ENCODE assay signal across 8 cellular contexts in genomic region chr12:53324113-53324778, GRCh38.
A peak's percentile ranks its signal among the peaks of the same experiment; 100 is the strongest.
DNase-seq lines count a peak whose midpoint lies in the region; ATAC-seq and TF ChIP-seq lines count a peak whose summit lies in the region.

No MANE protein-coding gene starts in this region.

- H3K36me3 ChIP-seq in HEK293 (ENCODE audit: control insufficient read depth in 2 of 2, insufficient read depth in 1 of 2, low read length in 2 of 2) (peaks cover 3 to 7% of the 10 kb centered on the region in 2 experiments; a peak in 2 of 3 replicates), iPS DF 6.9 (ENCODE audit: control insufficient read depth, insufficient read depth, low read length) (no peaks in the 10 kb centered on the region)

- ATAC-seq in HG03521 (IDR thresholded peaks at IDR 0.05; ENCODE audit: unreplicated experiment): no peak

- peaks cover 8% of the 10 kb centered on the region; the same call in 1 of the 2 replicates for H3K27me3 ChIP-seq in iPS DF 6.9 (ENCODE audit: control insufficient read depth, insufficient read depth, low read length)

- peak overlapping the region; percentile 54 for H3K4me3 ChIP-seq in HEK293 (ENCODE audit: low read depth, low read length)
- H3K4me3 ChIP-seq in iPS DF 6.9 (ENCODE audit: low read length): peak overlapping the region; percentile 46; the same call in 1 of the 2 replicates

- WGBS in iPS DF 6.9 (ENCODE audit: insufficient coverage, insufficient read length): no CpG with 5 or more reads among the region's 28 CpGs

- POLR2A ChIA-PET in HEK293 (lab: Yijun Ruan, JAX): interaction anchor here (1.0 to 3.0 kb wide), 14 partner anchors 11 to 245 kb away, joined by 3 to 16 read pairs (median 4); partner anchors contain the start of genes MAP3K12, PFDN5, SPRYD3 and TARBP2

- DNase-seq in CMK (ENCODE audit: low read depth) (peak; percentile 37), iPS DF 6.9 (ENCODE audit: low read depth, low spot score) (no peak), DMS 273 (lab: John Stamatoyannopoulos, UW; ENCODE audit: unreplicated experiment) (no peak)
- DNase-seq in activated naive CD4-positive, alpha-beta T cell treated with anti-CD3 and anti-CD28 coated beads, Interleukin-2, amount 50 U/mL, for 16 hours: peak; percentile 62
- DNase-seq in stimulated activated CD4-positive, alpha-beta T cell treated with anti-CD3 and anti-CD28 coated beads, Interleukin-12 subunit alpha, Interleukin-12 subunit beta, amount 100 ng/mL, for 4 hours: peak; percentile 50

- H3K27ac ChIP-seq in HEK293 (ENCODE audit: extremely low read depth, low read depth, low read length) (peak overlapping the region; percentile 86; the same call in 1 of the 2 replicates), iPS DF 6.9 (ENCODE audit: low read length) (no peak overlapping the region)

- CTCF ChIA-PET in HEK293 (lab: Yijun Ruan, JAX): interaction anchor here (0.6 to 12.7 kb wide), 13 partner anchors 19 to 912 kb away, joined by 3 to 156 read pairs (median 6); partner anchors contain the start of genes NPFF and TARBP2

- TF ChIP-seq POLR2A in Raji (IDR thresholded peaks at IDR 0.05; ENCODE audit: insufficient read depth, low read depth, low read length): peak; percentile 39; the same call in 1 of the 2 replicates

- TF ChIP-seq CTCF in HEK293 (tag by site-specific recombination; IDR thresholded peaks at IDR 0.05): no peak

- H3K9me3 ChIP-seq in HEK293 (ENCODE audit: control insufficient read depth, insufficient read depth, low read depth, low read length) (no peaks in the 10 kb centered on the region), iPS DF 6.9 (ENCODE audit: control insufficient read depth, insufficient read depth, low read length) (no peaks in the 10 kb centered on the region)

- H3K4me1 ChIP-seq in HEK293 (ENCODE audit: control insufficient read depth, insufficient read depth, low read length): no peaks in the 10 kb centered on the region
- H3K4me1 ChIP-seq in iPS DF 6.9 (ENCODE audit: control insufficient read depth, insufficient read depth, low read length): peaks cover 2% of the 10 kb centered on the region; the same call in 1 of the 2 replicates

TF ChIP-seq in HEK293, 187 proteins besides CTCF, POLR2A, EP300 and RAD21:
- TF ChIP-seq ZSCAN4 (tag by site-specific recombination; IDR thresholded peaks at IDR 0.05): no peak
- TF ChIP-seq ZNF518A (tag by site-specific recombination; conservative IDR thresholded peaks at IDR 0.05; ENCODE audit: low read depth): 0 out of 2 replicates have a peak, but pooled peaks have one; percentile 10
- peak; percentile 79 for TF ChIP-seq ZNF341 (tag by site-specific recombination; IDR thresholded peaks at IDR 0.05; ENCODE audit: low read depth)
- TF ChIP-seq EGR2 (tag by site-specific recombination; IDR thresholded peaks at IDR 0.05; ENCODE audit: low read depth): 0 out of 2 replicates have a peak, but pooled peaks have one; percentile 8
- 0 out of 2 replicates have a peak, but pooled peaks have one; percentile 41 for TF ChIP-seq ZSCAN18 (tag by site-specific recombination; IDR thresholded peaks at IDR 0.05)
- TF ChIP-seq ZNF548 (tag by site-specific recombination; IDR thresholded peaks at IDR 0.05): peak; percentile 8; the same call in 1 of the 2 replicates
- no peak for TF ChIP-seq ZBTB49 (tag by site-specific recombination; IDR thresholded peaks at IDR 0.05; ENCODE audit: low read depth)

Comparison
In these comparisons a context has a peak if more than half of its experiments do, and no peak if none do; other contexts are left out.
1. DNase-seq: peak in CMK (single experiment), activated naive CD4-positive, alpha-beta T cell treated with anti-CD3 and anti-CD28 coated beads, Interleukin-2, amount 50 U/mL, for 16 hours (single experiment) and stimulated activated CD4-positive, alpha-beta T cell treated with anti-CD3 and anti-CD28 coated beads, Interleukin-12 subunit alpha, Interleukin-12 subunit beta, amount 100 ng/mL, for 4 hours (single experiment); none in iPS DF 6.9 (single experiment) and DMS 273 (single experiment).